ENCODE assay signal across 21 cellular contexts in genomic region chr1:100759188-100759587, GRCh38. TPM values are rescaled to one million over a fixed set of nuclear protein-coding genes. Genes with fewer than 3 reads are reported as not detected.
"Had no signal": no experiment of that assay in that cellular context is flagged by ENCODE, and none has a peak within 500 bp of the region (broad histone marks: within the 10 kb centered on the region; RNA-seq: fewer than 3 reads in every experiment).

No MANE protein-coding gene starts in this region.

- H3K4me3 Mint-ChIP-seq: mesothelial cell of epicardium; naive thymus-derived CD4-positive, alpha-beta T cell; nephron; stimulated activated memory B cell treated with anti-CD40 and anti-IgM and Interleukin-4, amounts not matched to agents 10 μg/mL and 1 μg/mL and 100 μg/mL, for 72 hours had no signal

- DNase-seq: dermis blood vessel endothelial cell; effector memory CD4-positive, alpha-beta T cell; esophagus squamous epithelium; foreskin melanocyte; glutamatergic neuron; heart right ventricle; hippocampal formation; left cardiac atrium; left lung; mesenchymal stem cell; naive thymus-derived CD4-positive, alpha-beta T cell; pancreas; stimulated activated CD4-positive, alpha-beta T cell treated with anti-CD3 and anti-CD28 coated beads, Interleukin-2, amount 100 ng/mL, for 24 hours; stimulated activated CD4-positive, alpha-beta T cell treated with anti-CD3 and anti-CD28 coated beads, Interleukin-4, amount 100 ng/mL, for 4 hours; stimulated activated naive CD8-positive, alpha-beta T cell treated with anti-CD3 and anti-CD28 coated beads, Interleukin-15, Interleukin-2, amounts not matched to agents 100 U/mL and 50 U/mL, for 24 hours; upper lobe of left lung had no signal

- H3K36me3 Mint-ChIP-seq: mesothelial cell of epicardium; naive thymus-derived CD4-positive, alpha-beta T cell; stimulated activated memory B cell treated with anti-CD40 and anti-IgM and Interleukin-4, amounts not matched to agents 10 μg/mL and 1 μg/mL and 100 μg/mL, for 72 hours had no signal

- H3K9me3 Mint-ChIP-seq: mesothelial cell of epicardium; nephron; stimulated activated memory B cell treated with anti-CD40 and anti-IgM and Interleukin-4, amounts not matched to agents 10 μg/mL and 1 μg/mL and 100 μg/mL, for 72 hours had no signal

- ATAC-seq: heart right ventricle; left cardiac atrium; left lung; naive thymus-derived CD4-positive, alpha-beta T cell; pancreas; sciatic nerve; stimulated activated memory B cell treated with anti-CD40 and anti-IgM and Interleukin-4, amounts not matched to agents 10 μg/mL and 1 μg/mL and 100 μg/mL, for 72 hours; stimulated activated naive CD8-positive, alpha-beta T cell treated with anti-CD3 and anti-CD28 coated beads, Interleukin-15, Interleukin-2, amounts not matched to agents 100 U/mL and 50 U/mL, for 24 hours had no signal

- H3K4me1 Mint-ChIP-seq: naive thymus-derived CD4-positive, alpha-beta T cell; nephron; stimulated activated memory B cell treated with anti-CD40 and anti-IgM and Interleukin-4, amounts not matched to agents 10 μg/mL and 1 μg/mL and 100 μg/mL, for 72 hours had no signal

- H3K27me3 Mint-ChIP-seq: progenitor cell of endocrine pancreas; stimulated activated memory B cell treated with anti-CD40 and anti-IgM and Interleukin-4, amounts not matched to agents 10 μg/mL and 1 μg/mL and 100 μg/mL, for 72 hours had no signal

- H3K27ac Mint-ChIP-seq: mesothelial cell of epicardium; naive thymus-derived CD4-positive, alpha-beta T cell; nephron; progenitor cell of endocrine pancreas; stimulated activated memory B cell treated with anti-CD40 and anti-IgM and Interleukin-4, amounts not matched to agents 10 μg/mL and 1 μg/mL and 100 μg/mL, for 72 hours had no signal

RNA-seq across cellular contexts. Expression of gene VCAM1, which starts 39.6 kb away (rescaled TPM):
- total RNA-seq: naive thymus-derived CD4-positive, alpha-beta T cell; progenitor cell of endocrine pancreas had no signal
